ENCODE assay signal across 5 cellular contexts in the genomic region with DNA sequence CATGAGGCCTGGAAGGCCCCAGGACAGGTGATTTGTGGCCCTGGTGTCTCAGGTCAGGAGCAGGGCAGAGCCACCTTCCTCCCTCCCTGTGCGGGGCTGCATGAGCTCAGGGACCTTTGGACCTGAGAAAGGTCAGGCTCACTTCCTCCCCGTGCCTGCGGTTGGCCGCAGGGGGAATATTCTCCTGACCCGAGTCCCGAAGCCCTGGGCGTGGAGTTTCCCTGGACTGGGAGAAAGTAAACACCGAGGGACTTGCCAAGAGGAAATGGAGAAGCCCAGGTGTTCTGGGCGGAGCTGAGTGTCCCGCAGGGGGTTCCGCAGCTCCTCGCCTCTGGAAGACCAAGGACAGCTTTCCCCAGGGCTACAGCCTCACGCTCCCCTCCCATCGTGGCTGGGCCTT. TPM values are rescaled to one million over a fixed set of nuclear protein-coding genes. Genes with fewer than 3 reads are reported as not detected.
A peak's percentile ranks its signal among the peaks of the same experiment; 100 is the strongest.
DNase-seq lines count a peak whose midpoint lies in the region; ATAC-seq, FAIRE-seq and TF ChIP-seq lines count a peak whose summit lies in the region.
"Not testable (repeated sequence)": the region's sequence is repeated elsewhere in the genome, so short reads cannot be mapped to it uniquely, and the experiment has no call there.

No MANE protein-coding gene starts in this region.

- ATAC-seq in left colon (peak; percentile 74), HepG2 (peak; percentile 77), mucosa of descending colon (peak; percentile 79)

- intact Hi-C loops in Calu3 (cut with micrococcal nuclease; ENCODE audit: unreplicated experiment); left colon (cut with DNase I, micrococcal nuclease); HepG2 (cut with micrococcal nuclease; ENCODE audit: unreplicated experiment); mucosa of descending colon (cut with DNase I, micrococcal nuclease); stomach (cut with DNase I; ENCODE audit: low total_unique reads): not testable (repeated sequence)

- H3K9me3 ChIP-seq in HepG2 (ENCODE audit: low read length); mucosa of descending colon; stomach: not testable (repeated sequence)

- CTCF ChIA-PET in Calu3 (lab: Charles Lee); HepG2 (lab: Yijun Ruan, JAX; ENCODE audit: low intra/inter-chr PET ratio, low total read pairs): not testable (repeated sequence)

- not testable (repeated sequence) for H3K4me1 Mint-ChIP-seq in Calu3 (ENCODE audit: low read depth, unreplicated experiment)

- POLR2A ChIA-PET in HepG2 (lab: Yijun Ruan, JAX), result not testable (repeated sequence)

- H2AFZ ChIP-seq in HepG2 (ENCODE audit: low read length), result not testable (repeated sequence)

- TF ChIP-seq POLR2A in HepG2 (IDR thresholded peaks at IDR 0.05; ENCODE audit: insufficient read depth in 1 of 2, low read depth in 2 of 2, low read length in 2 of 2); stomach (IDR thresholded peaks at IDR 0.05): not testable (repeated sequence)

- DNase-seq in Calu3 (peak; percentile 29), left colon (peak in 1 of 2 donors; percentile 59), mucosa of descending colon (peak in 1 of 3 donors; percentile 66), stomach (peak; percentile 52)
- not testable (repeated sequence) for DNase-seq in HepG2 (ENCODE audit: low spot score)

- FAIRE-seq in HepG2 (lab: Jason Lieb, UNC), result peak; percentile 32

- TF ChIP-seq EP300 in HepG2 (IDR thresholded peaks at IDR 0.05; ENCODE audit: low read depth in 2 of 2, low read length in 2 of 2); HepG2 (CRISPR knock-in tag; IDR thresholded peaks at IDR 0.05; ENCODE audit: borderline replicate concordance); stomach (IDR thresholded peaks at IDR 0.05): not testable (repeated sequence)

- H3K9me3 Mint-ChIP-seq in Calu3 (ENCODE audit: low read depth, unreplicated experiment), result not testable (repeated sequence)

- in situ Hi-C loops in HepG2 (cut with HindIII; ENCODE audit: extremely low pct_ligation_motif_present, low pct_unique_long_range_greater_than_20kb), result not testable (repeated sequence)

- WGBS in HepG2 (ENCODE audit: low lambda C conversion rate), result no CpG with 5 or more reads among the region's 14 CpGs
- 33% methylated on average over 3 of the region's 14 CpGs; no CpG with 5 or more reads in 4 of the 5 donors for WGBS in stomach, 5 donors

- not testable (repeated sequence) for H3K36me3 ChIP-seq in HepG2 (replicated peaks in 1 of 2; ENCODE audit: control insufficient read depth in 1 of 2, insufficient read depth in 2 of 2, low read length in 2 of 2); mucosa of descending colon (ENCODE audit: low read depth); stomach

- not testable (repeated sequence) for BruUV-seq in Calu3 (replicated peaks; lab: Mats Ljungman, UMichigan); HepG2 (replicated peaks; lab: Mats Ljungman, UMichigan)

- not testable (repeated sequence) for H3K4me3 Mint-ChIP-seq in Calu3 (ENCODE audit: low read depth, unreplicated experiment)

- not testable (repeated sequence) for TF ChIP-seq RAD21 in HepG2 (CRISPR knock-in tag; IDR thresholded peaks at IDR 0.05)

- H3K27me3 Mint-ChIP-seq in Calu3 (ENCODE audit: unreplicated experiment), result not testable (repeated sequence)

- not testable (repeated sequence) for H3K27me3 ChIP-seq in HepG2 (ENCODE audit: control insufficient read depth in 1 of 2, insufficient read depth in 2 of 2, low read length in 2 of 2); stomach

- not testable (repeated sequence) for H3K4me2 ChIP-seq in HepG2 (ENCODE audit: low read depth, low read length)

- H3K4me3 ChIP-seq in HepG2 (replicated peaks in 1 of 3; ENCODE audit: insufficient read depth in 1 of 3, low read depth in 2 of 3, low read length in 3 of 3); mucosa of descending colon; stomach: not testable (repeated sequence)

- not testable (repeated sequence) for TF ChIP-seq CTCF in Calu3 (IDR thresholded peaks at IDR 0.05; ENCODE audit: unreplicated experiment); HepG2 (CRISPR knock-in tag; IDR thresholded peaks at IDR 0.05); mucosa of descending colon (IDR thresholded peaks at IDR 0.05); stomach (IDR thresholded peaks at IDR 0.05)

- not testable (repeated sequence) for H3K27ac ChIP-seq in HepG2 (ENCODE audit: extremely low read length, insufficient read depth, low read length); stomach

- H3K9ac ChIP-seq in HepG2 (ENCODE audit: insufficient read depth, low read depth, low read length), result not testable (repeated sequence)

- H3K27ac Mint-ChIP-seq in Calu3 (ENCODE audit: unreplicated experiment), result not testable (repeated sequence)

- not testable (repeated sequence) for H3K4me1 ChIP-seq in HepG2 (ENCODE audit: insufficient read depth, low read length); mucosa of descending colon (ENCODE audit: low read depth); stomach

- H3K79me2 ChIP-seq in HepG2 (ENCODE audit: insufficient read depth, low read length), result not testable (repeated sequence)

- not testable (repeated sequence) for H4K20me1 ChIP-seq in HepG2 (ENCODE audit: insufficient read depth, low read length)

- not testable (repeated sequence) for H3K36me3 Mint-ChIP-seq in Calu3 (ENCODE audit: insufficient read depth, unreplicated experiment)

TF ChIP-seq in HepG2, 621 proteins besides CTCF, POLR2A, EP300 and RAD21:
- TF ChIP-seq HNF4A (CRISPR knock-in tag; IDR thresholded peaks at IDR 0.05) (0 out of 2 replicates have a peak, but pooled peaks have one; percentile 15), NR2F6 (CRISPR knock-in tag; IDR thresholded peaks at IDR 0.05) (0 out of 2 replicates have a peak, but pooled peaks have one; percentile 11), RARA (CRISPR knock-in tag; IDR thresholded peaks at IDR 0.05) (peak; percentile 48; the same call in 1 of the 2 replicates)
- not testable (repeated sequence) for TF ChIP-seq NR2F6 (IDR thresholded peaks at IDR 0.05)

RNA-seq across cellular contexts. Expression of a gene that starts 42.6 kb away (rescaled TPM):
- total RNA-seq in Calu3 (2022) (23.9 and 24.6 TPM in 2 replicates), left colon (10 to 100 TPM; 13.1 to 17.5 TPM), HepG2 (2016; rRNA removed; fragmentation: Illumina TruSeq; extraction: Trizol) (25.7 and 38.9 TPM in 2 replicates), mucosa of descending colon (10 to 100 TPM in 2 of 3 donors, 1 to 10 TPM in 1; 7.1 to 12.2 (median 10.3) TPM), stomach (10 to 100 TPM in 3 of 5 donors, 1 to 10 TPM in 2; 9.6 to 40.6 (median 14.5) TPM)
- 7.6 and 8.8 TPM in 2 replicates for total RNA-seq in HepG2 (2016; cell fraction: cytosol; rRNA removed; fragmentation: Illumina TruSeq; extraction: Trizol; ENCODE audit: low read depth)
- total RNA-seq in HepG2 (2016; cell fraction: insoluble cytoplasmic fraction; rRNA removed; fragmentation: Illumina TruSeq; extraction: Trizol), result 30.3 and 32.1 TPM in 2 replicates
- 11.3 and 13.7 TPM in 2 replicates for total RNA-seq in HepG2 (2016; cell fraction: membrane; rRNA removed; fragmentation: Illumina TruSeq; extraction: Trizol)
- 17.4 and 20.1 TPM in 2 replicates for total RNA-seq in HepG2 (2016; cell fraction: nucleus; rRNA removed; fragmentation: Illumina TruSeq; extraction: Trizol)
- polyA plus RNA-seq in HepG2 (2011; rRNA removed) (24.2 and 31.8 TPM in 2 replicates), stomach (10 to 100 TPM in 2 of 3 donors, 1 to 10 TPM in 1; 5.6 to 49.3 (median 15.1) TPM)
- polyA plus RNA-seq in HepG2 (2011; cell fraction: cytosol; rRNA removed), result 28.0 and 35.4 TPM in 2 replicates
- polyA plus RNA-seq in HepG2 (2011; cell fraction: nucleus; rRNA removed), result 115 and 120 TPM in 2 replicates
- 19.3 and 24.3 TPM in 2 replicates for polyA plus RNA-seq in HepG2 (2012)
- 8.7 TPM in 2 replicates for polyA plus RNA-seq in HepG2 (2016; cell fraction: cytosol; fragmentation: Illumina TruSeq; extraction: Trizol; ENCODE audit: low read depth)
- polyA plus RNA-seq in HepG2 (2016; cell fraction: insoluble cytoplasmic fraction; fragmentation: Illumina TruSeq; extraction: Trizol; ENCODE audit: low read depth), result 41.9 and 46.2 TPM in 2 replicates
- 12.9 and 13.2 TPM in 2 replicates for polyA plus RNA-seq in HepG2 (2016; cell fraction: membrane; fragmentation: Illumina TruSeq; extraction: Trizol; ENCODE audit: low read depth)
- polyA plus RNA-seq in HepG2 (2016; cell fraction: nucleus; fragmentation: Illumina TruSeq; extraction: Trizol; ENCODE audit: insufficient read depth, low read depth), result 48.1 and 49.2 TPM in 2 replicates
- 19.6 and 28.8 TPM in 2 replicates for polyA minus RNA-seq in HepG2 (2011; rRNA and poly(A)+ RNA removed; ENCODE audit: low replicate concordance)
- 11.9 and 18.7 TPM in 2 replicates for polyA minus RNA-seq in HepG2 (2011; cell fraction: cytosol; rRNA and poly(A)+ RNA removed)
- 29.5 and 31.3 TPM in 2 replicates for polyA minus RNA-seq in HepG2 (2011; cell fraction: nucleus; rRNA and poly(A)+ RNA removed)
